In genomic region chr2:171574149-171574795, GRCh38 we compare ENCODE assay signal across 1 cellular context.
TF ChIP-seq lines count a peak whose summit lies in the region.

No MANE protein-coding gene starts in this region.

TF ChIP-seq in HepG2, 621 proteins besides CTCF, POLR2A, EP300 and RAD21 (continued from another document and continues in another):
- TF ChIP-seq ZNF543 (CRISPR knock-in tag; IDR thresholded peaks at IDR 0.05): no peak
- TF ChIP-seq ZNF776 (CRISPR knock-in tag; IDR thresholded peaks at IDR 0.05): no peak
- TF ChIP-seq ASH2L (IDR thresholded peaks at IDR 0.05; ENCODE audit: insufficient read length, low read depth, low read length): peak; percentile 36
- no peak for TF ChIP-seq CHD4 (IDR thresholded peaks at IDR 0.05; ENCODE audit: borderline replicate concordance, low read length)
- 0 out of 2 replicates have a peak, but pooled peaks have one; percentile 59 for TF ChIP-seq ELF1 (CRISPR knock-in tag; IDR thresholded peaks at IDR 0.05)
- TF ChIP-seq GABPA (IDR thresholded peaks at IDR 0.05; ENCODE audit: low read depth, low read length): no peak
- TF ChIP-seq GABPA (CRISPR knock-in tag; IDR thresholded peaks at IDR 0.05; ENCODE audit: low read depth): no peak
- TF ChIP-seq ZNF205 (CRISPR knock-in tag; IDR thresholded peaks at IDR 0.05): no peak
- peak; percentile 36; the same call in 1 of the 2 replicates for TF ChIP-seq PHF8 (CRISPR knock-in tag; IDR thresholded peaks at IDR 0.05)
- TF ChIP-seq ZNF780A (CRISPR knock-in tag; IDR thresholded peaks at IDR 0.05): no peak
- no peak for TF ChIP-seq KLF16 (CRISPR knock-in tag; IDR thresholded peaks at IDR 0.05)
- no peak for TF ChIP-seq ATF7-NPFF (CRISPR knock-in tag; IDR thresholded peaks at IDR 0.05; ENCODE audit: low read depth)
- no peak for TF ChIP-seq ZSCAN25 (CRISPR knock-in tag; IDR thresholded peaks at IDR 0.05)
- TF ChIP-seq CENPBD1 (CRISPR knock-in tag; IDR thresholded peaks at IDR 0.05; ENCODE audit: borderline replicate concordance, low read depth): no peak
- TF ChIP-seq CBX5 (CRISPR knock-in tag; IDR thresholded peaks at IDR 0.05; ENCODE audit: borderline replicate concordance): peak; percentile 65; the same call in 1 of the 2 replicates
- TF ChIP-seq HHEX (CRISPR knock-in tag; IDR thresholded peaks at IDR 0.05): no peak
- TF ChIP-seq MTA3 (CRISPR knock-in tag; IDR thresholded peaks at IDR 0.05): no peak
- 0 out of 2 replicates have a peak, but pooled peaks have one; percentile 54 for TF ChIP-seq POGK (CRISPR knock-in tag; conservative IDR thresholded peaks at IDR 0.05)
- no peak for TF ChIP-seq PCBP1 (IDR thresholded peaks at IDR 0.05; ENCODE audit: borderline replicate concordance, low read depth, low read length)
- no peak for TF ChIP-seq ZNF142 (CRISPR knock-in tag; IDR thresholded peaks at IDR 0.05)
- 0 out of 2 replicates have a peak, but pooled peaks have one; percentile 71 for TF ChIP-seq ZSCAN20 (CRISPR knock-in tag; IDR thresholded peaks at IDR 0.05; ENCODE audit: borderline replicate concordance)
- TF ChIP-seq NFE2 (CRISPR knock-in tag; IDR thresholded peaks at IDR 0.05): no peak
- TF ChIP-seq BCL3 (CRISPR knock-in tag; IDR thresholded peaks at IDR 0.05): no peak
- TF ChIP-seq TCF7L2 (IDR thresholded peaks at IDR 0.05; ENCODE audit: low read depth, low read length): no peak
- TF ChIP-seq DRAP1 (CRISPR knock-in tag; IDR thresholded peaks at IDR 0.05): peak; percentile 58; the same call in 1 of the 2 replicates
- no peak for TF ChIP-seq NR2F1 (CRISPR knock-in tag; IDR thresholded peaks at IDR 0.05)
- no peak for TF ChIP-seq ZBTB46 (CRISPR knock-in tag; IDR thresholded peaks at IDR 0.05; ENCODE audit: borderline replicate concordance)
- no peak for TF ChIP-seq USF2 (IDR thresholded peaks at IDR 0.05; ENCODE audit: low read depth, low read length)
- no peak for TF ChIP-seq USF2 (CRISPR knock-in tag; IDR thresholded peaks at IDR 0.05; ENCODE audit: borderline replicate concordance)
- TF ChIP-seq ZNF124 (CRISPR knock-in tag; IDR thresholded peaks at IDR 0.05): no peak
- TF ChIP-seq ZBTB44 (CRISPR knock-in tag; IDR thresholded peaks at IDR 0.05): no peak
- TF ChIP-seq NR0B2 (CRISPR knock-in tag; IDR thresholded peaks at IDR 0.05): no peak
- no peak for TF ChIP-seq HIC2 (CRISPR knock-in tag; IDR thresholded peaks at IDR 0.05; ENCODE audit: low read depth)
- peak; percentile 75; the same call in 1 of the 2 replicates for TF ChIP-seq HOMEZ (CRISPR knock-in tag; IDR thresholded peaks at IDR 0.05; ENCODE audit: low read depth)
- TF ChIP-seq ZBTB26 (CRISPR knock-in tag; IDR thresholded peaks at IDR 0.05; ENCODE audit: borderline replicate concordance): peak; percentile 40; the same call in 1 of the 2 replicates
- TF ChIP-seq IRF1 (CRISPR knock-in tag; IDR thresholded peaks at IDR 0.05; ENCODE audit: low read depth): no peak
